In the genomic region with DNA sequence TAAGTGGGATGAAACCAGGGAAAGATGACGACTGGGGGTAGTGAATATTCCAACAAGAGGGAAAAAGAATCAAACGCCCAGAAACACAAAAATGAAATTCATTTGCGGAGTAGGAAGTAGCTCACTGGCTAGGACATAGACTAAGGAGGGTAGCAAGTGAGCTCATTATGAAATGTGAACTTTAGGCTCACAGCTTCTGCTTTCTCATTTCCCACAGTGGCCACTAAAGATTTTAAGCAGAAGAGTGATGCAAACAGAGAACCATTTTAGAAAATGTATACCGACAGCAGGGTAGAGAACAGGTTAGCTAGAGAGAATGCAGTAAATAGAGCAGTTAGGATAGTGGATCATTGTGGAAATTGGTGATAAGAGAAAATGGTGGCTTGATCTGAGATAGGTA, we compare ENCODE assay signal across 11 cellular contexts. TPM values are rescaled to one million over a fixed set of nuclear protein-coding genes. Genes with fewer than 3 reads are reported as not detected.
DNase-seq lines count a peak whose midpoint lies in the region; ATAC-seq and TF ChIP-seq lines count a peak whose summit lies in the region.
"Had no signal": no experiment of that assay in that cellular context is flagged by ENCODE, and none has a peak within 500 bp of the region (broad histone marks: within the 10 kb centered on the region; RNA-seq: fewer than 3 reads in every experiment).

No MANE protein-coding gene starts in this region.

- in situ Hi-C loops in brain microvascular endothelial cell (cut with HindIII; ENCODE audit: low pct_ligation_motif_present, low sequenced_read_pairs): no loop called here

- TF ChIP-seq EP300 in upper lobe of left lung (IDR thresholded peaks at IDR 0.05): no peak

- TF ChIP-seq CTCF in heart right ventricle (IDR thresholded peaks at IDR 0.05) (no peak), right atrium auricular region (IDR thresholded peaks at IDR 0.05) (no peak), left lung (IDR thresholded peaks at IDR 0.05) (no peak), upper lobe of left lung (IDR thresholded peaks at IDR 0.05) (no peak), brain microvascular endothelial cell (IDR thresholded peaks at IDR 0.05; ENCODE audit: low read depth, low read length, missing control alignments) (no peak)

- peak in 5 of 8 donors; percentile 28 to 45 (median 34) for ATAC-seq in heart right ventricle
- peak; percentile 45 for ATAC-seq in left lung
- peak in 1 of 2 donors; percentile 64 for ATAC-seq in upper lobe of left lung (ENCODE audit: low FRiP score in 2 of 2)
- ATAC-seq in esophagus mucosa: no peak
- no peak for ATAC-seq in GM18520 (IDR thresholded peaks at IDR 0.05; ENCODE audit: unreplicated experiment)

- H3K4me1 ChIP-seq in heart right ventricle: peaks cover 0 to 72% (median 0%) of the 10 kb centered on the region in 9 donors
- H3K4me1 ChIP-seq in right atrium auricular region: no peaks in the 10 kb centered on the region
- peaks cover 0 to 73% of the 10 kb centered on the region in 2 donors for H3K4me1 ChIP-seq in left lung
- peaks cover 5 to 30% (median 13%) of the 10 kb centered on the region in 4 donors for H3K4me1 ChIP-seq in upper lobe of left lung

- peaks cover 0 to 15% (median 0%) of the 10 kb centered on the region in 7 donors for H3K27me3 ChIP-seq in heart right ventricle
- no peaks in the 10 kb centered on the region for H3K27me3 ChIP-seq in right atrium auricular region
- peaks cover 0 to 6% of the 10 kb centered on the region in 2 donors for H3K27me3 ChIP-seq in left lung
- no peaks in the 10 kb centered on the region for H3K27me3 ChIP-seq in upper lobe of left lung
- H3K27me3 ChIP-seq in brain microvascular endothelial cell (replicated peaks): no peaks in the 10 kb centered on the region

- H3K36me3 ChIP-seq in heart right ventricle (no peaks in the 10 kb centered on the region), right atrium auricular region (no peaks in the 10 kb centered on the region), left lung (no peaks in the 10 kb centered on the region), upper lobe of left lung (no peaks in the 10 kb centered on the region), brain microvascular endothelial cell (replicated peaks) (no peaks in the 10 kb centered on the region)

- TF ChIP-seq POLR2A in upper lobe of left lung (IDR thresholded peaks at IDR 0.05): no peak

- H3K27ac ChIP-seq in heart right ventricle: peak overlapping the region in 1 of 10 donors; percentile 90
- H3K27ac ChIP-seq in right atrium auricular region: no peak overlapping the region
- peak overlapping the region in 1 of 2 donors; percentile 88 for H3K27ac ChIP-seq in left lung
- H3K27ac ChIP-seq in upper lobe of left lung: peak overlapping the region; percentile 67 to 77 (median 73)
- no peak overlapping the region for H3K27ac ChIP-seq in brain microvascular endothelial cell

- H3K4me3 ChIP-seq in heart right ventricle (peak overlapping the region in 1 of 10 donors; percentile 68), right atrium auricular region (no peak overlapping the region), left lung (peak overlapping the region in 1 of 2 donors; percentile 58), upper lobe of left lung (peak overlapping the region in 1 of 4 donors; percentile 5), brain microvascular endothelial cell (ENCODE audit: low read depth, low read length) (no peak overlapping the region)

- DNase-seq in heart right ventricle: no peak
- no peak for DNase-seq in right atrium auricular region (ENCODE audit: low spot score)
- peak; percentile 95 for DNase-seq in NOMO-1 treated with DMSO at 0.1 percent for 48 hours (lab: John Stamatoyannopoulos, UW; ENCODE audit: unreplicated experiment)
- no peak for DNase-seq in left lung
- DNase-seq in upper lobe of left lung: no peak
- DNase-seq in brain microvascular endothelial cell: no peak
- DNase-seq: NCI-H1105 treated with DMSO at 0.1 percent for 48 hours, NCI-H524 treated with DMSO at 0.1 percent for 48 hours had no signal

- H3K9me3 ChIP-seq in heart right ventricle (no peaks in the 10 kb centered on the region), right atrium auricular region (no peaks in the 10 kb centered on the region), left lung (no peaks in the 10 kb centered on the region), upper lobe of left lung (no peaks in the 10 kb centered on the region)

- WGBS in heart right ventricle, 2 donors: 88 to 89% methylated on average over 4 of the region's 4 CpGs
- 56 to 68% methylated on average over 4 of the region's 4 CpGs for WGBS in upper lobe of left lung, 2 donors

- intact Hi-C loops in heart right ventricle (cut with DNase I): no loop called here
- intact Hi-C loops in left lung (cut with DNase I): no loop called here

RNA-seq across cellular contexts. Expression of a gene that starts 3.5 kb away (rescaled TPM):
- total RNA-seq in heart right ventricle: 10 to 100 TPM in 1 of 10 donors, 1 to 10 TPM in 4, under 1 TPM in 5; 0.40 to 20.9 (median 0.96) TPM
- 1 to 10 TPM in 1 of 2 donors, under 1 TPM in 1; 0.80 to 1.9 TPM for polyA plus RNA-seq in heart right ventricle
- total RNA-seq in right atrium auricular region: 1 to 10 TPM; 1.2 to 3.2 TPM
- total RNA-seq in left lung: 10 to 100 TPM in 1 of 2 donors, 1 to 10 TPM in 1; 9.9 to 35.5 TPM
- 10 to 100 TPM in 5 of 6 donors, 1 to 10 TPM in 1; 9.4 to 32.1 (median 16.3) TPM for total RNA-seq in upper lobe of left lung
- 2.0 TPM for total RNA-seq in esophagus mucosa
- polyA plus RNA-seq: AG04450 had no signal

RNA-seq across cellular contexts. Expression of a gene that starts 30.9 kb away (rescaled TPM):
- total RNA-seq in heart right ventricle (10 to 100 TPM in 1 of 10 donors, under 1 TPM in 9; 0.11 to 19.4 (median 0.34) TPM), right atrium auricular region (under 1 TPM in 1 of 2 donors, not detected in 1; 0.98 TPM), left lung (10 to 100 TPM; 16.9 to 33.8 TPM), upper lobe of left lung (10 to 100 TPM in 2 of 6 donors, 1 to 10 TPM in 3, under 1 TPM in 1; 0.67 to 17.2 (median 3.5) TPM), esophagus mucosa (6.3 TPM)
- polyA plus RNA-seq in heart right ventricle: under 1 TPM; 0.13 to 0.22 TPM
- polyA plus RNA-seq: AG04450 had no signal

Comparison
In these comparisons a context has a peak if more than half of its experiments do, and no peak if none do; other contexts are left out.
1. ATAC-seq: peak in heart right ventricle (5 of 8) and left lung (single experiment); none in esophagus mucosa (single experiment) and GM18520 (single experiment).
2. H3K27ac ChIP-seq: peak in upper lobe of left lung (4 of 4); none in right atrium auricular region (0 of 2) and brain microvascular endothelial cell (single experiment).